ENCODE assay signal across 17 cellular contexts in genomic region chr4:66014146-66014765, GRCh38.
DNase-seq lines count a peak whose midpoint lies in the region; ATAC-seq and TF ChIP-seq lines count a peak whose summit lies in the region.
"Had no signal": no experiment of that assay in that cellular context is flagged by ENCODE, and none has a peak within 500 bp of the region (broad histone marks: within the 10 kb centered on the region; RNA-seq: fewer than 3 reads in every experiment).

No MANE protein-coding gene starts in this region.

- H3K79me2 ChIP-seq in neural progenitor cell (ENCODE audit: low read depth) = no peaks in the 10 kb centered on the region

- ATAC-seq in HG03520 (IDR thresholded peaks at IDR 0.05; ENCODE audit: unreplicated experiment) = no peak
- ATAC-seq: PC-3 had no signal

- WGBS in endodermal cell (ENCODE audit: insufficient coverage in 1 of 2, insufficient read length in 1 of 2), 2 experiments = 22 to 48% methylated on average over 2 to 3 of the region's 3 CpGs
- WGBS in stomach, 5 donors = 9 to 48% (median 31%) methylated on average over 3 of the region's 3 CpGs

- TF ChIP-seq EP300 in Ishikawa (IDR thresholded peaks at IDR 0.05; ENCODE audit: borderline replicate concordance) = no peak
- no peak for TF ChIP-seq EP300 in stomach (IDR thresholded peaks at IDR 0.05)

- TF ChIP-seq POLR2A in stomach (IDR thresholded peaks at IDR 0.05) = no peak

- peak overlapping the region; percentile 70 for H3K4me3 ChIP-seq in endodermal cell (ENCODE audit: low read length)
- H3K4me3 ChIP-seq in neural progenitor cell = peak overlapping the region; percentile 18
- H3K4me3 ChIP-seq in stomach = no peak overlapping the region
- H3K4me3 ChIP-seq in tibial artery = no peak overlapping the region

- peaks cover 30% of the 10 kb centered on the region for H3K9me3 ChIP-seq in endodermal cell (ENCODE audit: control insufficient read depth, low read length)
- no peaks in the 10 kb centered on the region for H3K9me3 ChIP-seq in neural progenitor cell (ENCODE audit: low read depth)
- peaks cover 4 to 39% (median 28%) of the 10 kb centered on the region in 4 donors for H3K9me3 ChIP-seq in stomach
- H3K9me3 ChIP-seq in tibial artery = peaks cover 0 to 7% (median 0%) of the 10 kb centered on the region in 3 donors

- H3K27me3 Mint-ChIP-seq in endodermal cell (ENCODE audit: insufficient read depth) (no peaks in the 10 kb centered on the region), neural progenitor cell (ENCODE audit: insufficient read depth, low read depth) (peaks cover 6% of the 10 kb centered on the region)

- H3K4me1 Mint-ChIP-seq in endodermal cell (peaks cover 13% of the 10 kb centered on the region), neural progenitor cell (peaks cover 2% of the 10 kb centered on the region)

- H3K4me1 ChIP-seq in endodermal cell (ENCODE audit: control insufficient read depth, insufficient read depth, low read length) = no peaks in the 10 kb centered on the region
- H3K4me1 ChIP-seq in neural progenitor cell = peaks cover 27% of the 10 kb centered on the region
- H3K4me1 ChIP-seq in stomach = no peaks in the 10 kb centered on the region
- no peaks in the 10 kb centered on the region for H3K4me1 ChIP-seq in tibial artery

- H3K36me3 ChIP-seq in endodermal cell (ENCODE audit: control insufficient read depth, insufficient read depth, low read length) = no peaks in the 10 kb centered on the region
- no peaks in the 10 kb centered on the region for H3K36me3 ChIP-seq in neural progenitor cell
- no peaks in the 10 kb centered on the region for H3K36me3 ChIP-seq in stomach
- no peaks in the 10 kb centered on the region for H3K36me3 ChIP-seq in tibial artery

- H3K27ac Mint-ChIP-seq in endodermal cell (peak overlapping the region; percentile 77), neural progenitor cell (no peak overlapping the region)

- H3K9ac ChIP-seq in endodermal cell (ENCODE audit: extremely low read depth, low read length, poor library complexity, severe bottlenecking) = no peak overlapping the region
- no peak overlapping the region for H3K9ac ChIP-seq in neural progenitor cell

- TF ChIP-seq RAD21 in Ishikawa (IDR thresholded peaks at IDR 0.05; ENCODE audit: low read depth) = no peak

- peaks cover 14% of the 10 kb centered on the region for H3K36me3 Mint-ChIP-seq in endodermal cell (ENCODE audit: low read depth)
- H3K36me3 Mint-ChIP-seq in neural progenitor cell = peaks cover 4% of the 10 kb centered on the region

- peak; percentile 13 for DNase-seq in D341Med (ENCODE audit: low spot score)
- DNase-seq in endodermal cell = peak; percentile 76
- peak; percentile 88 for DNase-seq in neural progenitor cell (ENCODE audit: low spot score)
- DNase-seq in stomach = no peak
- no peak for DNase-seq in foreskin melanocyte
- no peak for DNase-seq in tibial artery
- DNase-seq: COR-L47, EL, HCEC 1CT, KG1, NCI-H1436 treated with DMSO at 0.1 percent for 48 hours, NCI-H2081, NCI-H510A, NCI-H774, PC-3 had no signal

- H2AFZ ChIP-seq in neural progenitor cell (replicated peaks) = no peak overlapping the region

- H3K9me3 Mint-ChIP-seq in endodermal cell (peaks cover 44% of the 10 kb centered on the region), neural progenitor cell (peaks cover 30% of the 10 kb centered on the region)

- H3F3A ChIP-seq in neural progenitor cell (ENCODE audit: low read depth) = peaks cover 14% of the 10 kb centered on the region

- TF ChIP-seq CTCF in endodermal cell (conservative IDR thresholded peaks at IDR 0.05) (no peak), neural progenitor cell (IDR thresholded peaks at IDR 0.05) (no peak), stomach (IDR thresholded peaks at IDR 0.05) (no peak), tibial artery (IDR thresholded peaks at IDR 0.05) (no peak)

- H3K27me3 ChIP-seq in endodermal cell (ENCODE audit: control insufficient read depth, insufficient read depth, low read length, poor library complexity, severe bottlenecking) (no peaks in the 10 kb centered on the region), neural progenitor cell (no peaks in the 10 kb centered on the region), stomach (no peaks in the 10 kb centered on the region), tibial artery (no peaks in the 10 kb centered on the region)

- H3K4me2 ChIP-seq in neural progenitor cell = peak overlapping the region; percentile 74

- H3K4me3 Mint-ChIP-seq in endodermal cell (no peak overlapping the region), neural progenitor cell (no peak overlapping the region)

- intact Hi-C loops in stomach (cut with DNase I; ENCODE audit: low total_unique reads) = no loop called here
- intact Hi-C loops in tibial artery (cut with DNase I; ENCODE audit: low total_unique reads) = no loop called here

- H4K20me1 ChIP-seq in neural progenitor cell (ENCODE audit: low read depth) = no peaks in the 10 kb centered on the region

- H3K27ac ChIP-seq in endodermal cell (ENCODE audit: low read depth, low read length) (no peak overlapping the region), neural progenitor cell (peak overlapping the region; percentile 82), stomach (no peak overlapping the region), tibial artery (no peak overlapping the region)

TF ChIP-seq in Ishikawa, 13 proteins besides CTCF, POLR2A, EP300 and RAD21:
- no peak for TF ChIP-seq YY1 (IDR thresholded peaks at IDR 0.05; ENCODE audit: low read depth)
- TF ChIP-seq TEAD4 (IDR thresholded peaks at IDR 0.05) = peak; percentile 67

Comparison
In these comparisons a context has a peak if more than half of its experiments do, and no peak if none do; other contexts are left out.
1. DNase-seq: peak in D341Med (single experiment), endodermal cell (single experiment) and neural progenitor cell (single experiment); none in stomach (single experiment), foreskin melanocyte (single experiment) and tibial artery (0 of 2).
2. H3K4me3 ChIP-seq: peak in endodermal cell (single experiment) and neural progenitor cell (single experiment); none in stomach (0 of 4) and tibial artery (0 of 2).